Comparison of ENCODE assay signal across 10 cellular contexts in genomic region chr6:134520181-134521115, GRCh38.
A peak's percentile ranks its signal among the peaks of the same experiment; 100 is the strongest.
DNase-seq lines count a peak whose midpoint lies in the region; ATAC-seq, FAIRE-seq and TF ChIP-seq lines count a peak whose summit lies in the region.
"Had no signal": no experiment of that assay in that cellular context is flagged by ENCODE, and none has a peak within 500 bp of the region (broad histone marks: within the 10 kb centered on the region; RNA-seq: fewer than 3 reads in every experiment).

No MANE protein-coding gene starts in this region.

- no peaks in the 10 kb centered on the region for H3K9me1 ChIP-seq in K562 (ENCODE audit: control insufficient read depth, insufficient read depth, low read length)

- no peaks in the 10 kb centered on the region for H3K36me3 ChIP-seq in A673 (ENCODE audit: insufficient read depth, low read length, poor library complexity, severe bottlenecking)
- H3K36me3 ChIP-seq in K562 (ENCODE audit: control insufficient read depth, insufficient read depth, low read length) = no peaks in the 10 kb centered on the region
- H3K36me3 ChIP-seq: thoracic aorta had no signal

- no peaks in the 10 kb centered on the region for H4K20me1 ChIP-seq in K562 (replicated peaks; ENCODE audit: control insufficient read depth, insufficient read depth, low read length)

- no peak for FAIRE-seq in K562 (lab: Jason Lieb, UNC)

- WGBS in K562 (ENCODE audit: insufficient coverage, low coverage, missing lambda C conversion rate) = 27% methylated on average over 12 of the region's 12 CpGs

- no peaks in the 10 kb centered on the region for H3K27me3 ChIP-seq in A673 (replicated peaks; ENCODE audit: insufficient read depth, low read depth, low read length, poor library complexity)
- no peaks in the 10 kb centered on the region; a peak in 1 of 5 replicates for H3K27me3 ChIP-seq in K562 (ENCODE audit: control insufficient read depth in 2 of 2, insufficient read depth in 2 of 2, low read length in 2 of 2)

- POLR2A ChIA-PET in A673 (lab: Charles Lee; ENCODE audit: low non-redundant PET) = no interaction called here
- POLR2A ChIA-PET in K562 (lab: Yijun Ruan, JAX) = interaction anchor here (0.5 to 0.7 kb wide), 4 partner anchors 9 to 478 kb away, joined by 3 to 4 read pairs (median 3); no protein-coding TSS in a partner anchor

- no peak for TF ChIP-seq POLR2A in K562 (conservative IDR thresholded peaks at IDR 0.05)

- intact Hi-C loops in A673 (cut with micrococcal nuclease; ENCODE audit: unreplicated experiment) = no loop called here
- intact Hi-C loops in K562 (cut with micrococcal nuclease) = no loop called here

- peak overlapping the region; percentile 80 for H2AFZ ChIP-seq in K562 (ENCODE audit: low read depth, low read length)

- BruUV-seq in A673 (replicated peaks; lab: Mats Ljungman, UMichigan) (no TSS peak), K562 (replicated peaks; lab: Mats Ljungman, UMichigan) (no TSS peak)

- in situ Hi-C loops in K562 (cut with MboI) = no loop called here

- H3K4me1 ChIP-seq in A673 (ENCODE audit: insufficient read depth, low read length, poor library complexity, severe bottlenecking) (peaks cover 60% of the 10 kb centered on the region), K562 (replicated peaks in 1 of 2; ENCODE audit: control insufficient read depth in 2 of 2, insufficient read depth in 2 of 2, low read length in 2 of 2) (peaks cover 0 to 14% of the 10 kb centered on the region in 2 experiments; a peak in 3 of 5 replicates)

- peak overlapping the region; percentile 0; the same call in 1 of the 2 replicates for H3K4me2 ChIP-seq in K562 (ENCODE audit: insufficient read depth, low read length)

- H3K9ac ChIP-seq in K562 (ENCODE audit: insufficient read depth in 1 of 2, low read depth in 2 of 2, low read length in 2 of 2) = no peak overlapping the region

- ATAC-seq in K562 (no peak; the same call in none of the 3 replicates), GM18909 (IDR thresholded peaks at IDR 0.05; ENCODE audit: poor library complexity, unreplicated experiment) (no peak)

- TF ChIP-seq RAD21 in K562 (CRISPR knock-in tag; conservative IDR thresholded peaks at IDR 0.05 in 1 of 2, IDR thresholded peaks at IDR 0.05 in 1 of 2) = no peak

- DNase-seq in A673 (ENCODE audit: low spot score) (no peak), Daoy (ENCODE audit: low read depth) (peak; percentile 26), K562 (ENCODE audit: extremely low read depth in 1 of 4, low spot score in 3 of 4) (peak in 1 of 4 experiments; percentile 23), lung microvascular endothelial cell (ENCODE audit: low read depth in 2 of 2) (peak; percentile 39 to 87), COLO829 (ENCODE audit: low spot score) (no peak), NCI-H2107 treated with DMSO at 0.1 percent for 48 hours (lab: John Stamatoyannopoulos, UW; ENCODE audit: unreplicated experiment) (no peak)
- no peak for DNase-seq in stimulated activated naive CD4-positive, alpha-beta T cell (lab: John Stamatoyannopoulos, UW)
- DNase-seq: NCI-H1092 treated with DMSO at 0.1 percent for 48 hours had no signal

- H3K9me3 ChIP-seq in A673 (ENCODE audit: low read depth, low read length, poor library complexity, severe bottlenecking) (no peaks in the 10 kb centered on the region), K562 (replicated peaks; ENCODE audit: control insufficient read depth, insufficient read depth, low read depth, low read length) (no peaks in the 10 kb centered on the region)
- H3K9me3 ChIP-seq: thoracic aorta had no signal

- peak overlapping the region; percentile 74 for H3K27ac ChIP-seq in A673 (ENCODE audit: low read depth, low read length, poor library complexity, severe bottlenecking)
- H3K27ac ChIP-seq in K562 (ENCODE audit: extremely low read depth, low read depth, low read length) = no peak overlapping the region
- H3K27ac ChIP-seq: thoracic aorta had no signal

- no peak for TF ChIP-seq CTCF in A673 (conservative IDR thresholded peaks at IDR 0.05; ENCODE audit: low read depth, low read length)
- TF ChIP-seq CTCF in K562 (IDR thresholded peaks at IDR 0.05 in 2 of 3, conservative IDR thresholded peaks at IDR 0.05 in 1 of 3; ENCODE audit: insufficient read depth in 2 of 3, low read depth in 1 of 3, low read length in 3 of 3) = no peak

- CTCF ChIA-PET in A673 (lab: Charles Lee) = no interaction called here
- CTCF ChIA-PET in K562 (lab: Yijun Ruan, JAX; ENCODE audit: low intra/inter-chr PET ratio) = no interaction called here

- H3K4me3 ChIP-seq in A673 (ENCODE audit: low read depth, low read length, poor library complexity, severe bottlenecking) (no peak overlapping the region), K562 (no peak overlapping the region)
- H3K4me3 ChIP-seq: thoracic aorta had no signal

- no peak for TF ChIP-seq EP300 in K562 (IDR thresholded peaks at IDR 0.05; ENCODE audit: low read length)

- no peaks in the 10 kb centered on the region for H3K79me2 ChIP-seq in K562 (ENCODE audit: control insufficient read depth, insufficient read depth, low read length)

TF ChIP-seq in K562, 482 proteins besides CTCF, POLR2A, EP300 and RAD21 (continues in another document):
- TF ChIP-seq RBM22 (IDR thresholded peaks at IDR 0.05; ENCODE audit: low read depth, low read length, poor library complexity, severe bottlenecking) = no peak
- TF ChIP-seq, protein P1, sequence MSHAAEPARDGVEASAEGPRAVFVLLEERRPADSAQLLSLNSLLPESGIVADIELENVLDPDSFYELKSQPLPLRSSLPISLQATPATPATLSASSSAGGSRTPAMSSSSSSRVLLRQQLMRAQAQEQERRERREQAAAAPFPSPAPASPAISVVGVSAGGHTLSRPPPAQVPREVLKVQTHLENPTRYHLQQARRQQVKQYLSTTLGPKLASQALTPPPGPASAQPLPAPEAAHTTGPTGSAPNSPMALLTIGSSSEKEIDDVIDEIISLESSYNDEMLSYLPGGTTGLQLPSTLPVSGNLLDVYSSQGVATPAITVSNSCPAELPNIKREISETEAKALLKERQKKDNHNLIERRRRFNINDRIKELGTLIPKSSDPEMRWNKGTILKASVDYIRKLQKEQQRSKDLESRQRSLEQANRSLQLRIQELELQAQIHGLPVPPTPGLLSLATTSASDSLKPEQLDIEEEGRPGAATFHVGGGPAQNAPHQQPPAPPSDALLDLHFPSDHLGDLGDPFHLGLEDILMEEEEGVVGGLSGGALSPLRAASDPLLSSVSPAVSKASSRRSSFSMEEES (CRISPR knock-in tag; IDR thresholded peaks at IDR 0.05) = no peak
- no peak for TF ChIP-seq PTRF (tag; IDR thresholded peaks at IDR 0.05)
- 0 out of 2 replicates have a peak, but pooled peaks have one; percentile 27 for TF ChIP-seq ZNF589 (CRISPR knock-in tag; IDR thresholded peaks at IDR 0.05; ENCODE audit: low read depth)
- 0 out of 2 replicates have a peak, but pooled peaks have one; percentile 5 for TF ChIP-seq JUND (IDR thresholded peaks at IDR 0.05; ENCODE audit: borderline replicate concordance, low read depth, low read length)
- no peak for TF ChIP-seq JUND (tag; IDR thresholded peaks at IDR 0.05; ENCODE audit: borderline replicate concordance, low read depth, low read length)

Comparison
In these comparisons a context has a peak if more than half of its experiments do, and no peak if none do; other contexts are left out.
1. DNase-seq: peak in Daoy (single experiment) and lung microvascular endothelial cell (2 of 2); none in A673 (single experiment), COLO829 (single experiment), stimulated activated naive CD4-positive, alpha-beta T cell (0 of 6) and NCI-H2107 treated with DMSO at 0.1 percent for 48 hours (single experiment).